Comparison of ENCODE assay signal across 12 cellular contexts in genomic region chr15:99437315-99438221, GRCh38.
DNase-seq lines count a peak whose midpoint lies in the region; ATAC-seq lines count a peak whose summit lies in the region.
"Had no signal": no experiment of that assay in that cellular context is flagged by ENCODE, and none has a peak within 500 bp of the region (broad histone marks: within the 10 kb centered on the region; RNA-seq: fewer than 3 reads in every experiment).

No MANE protein-coding gene starts in this region.

- no peaks in the 10 kb centered on the region for H3K27me3 ChIP-seq in stomach smooth muscle (ENCODE audit: control insufficient read depth in 1 of 2, insufficient read depth in 2 of 2, low read length in 2 of 2)

- no peaks in the 10 kb centered on the region for H3K9me3 Mint-ChIP-seq in activated CD4-positive, alpha-beta T cell treated with anti-CD3 and anti-CD28 coated beads, Interleukin-2, amount 10 ng/mL, durations not matched to agents 7 days and 5 days
- H3K9me3 Mint-ChIP-seq: neural crest cell had no signal

- no peak overlapping the region for H3K4me3 Mint-ChIP-seq in activated CD4-positive, alpha-beta T cell treated with anti-CD3 and anti-CD28 coated beads, Interleukin-2, amount 10 ng/mL, durations not matched to agents 7 days and 5 days

- H3K4me1 Mint-ChIP-seq in activated CD4-positive, alpha-beta T cell treated with anti-CD3 and anti-CD28 coated beads, Interleukin-2, amount 10 ng/mL, durations not matched to agents 7 days and 5 days: peaks cover 21% of the 10 kb centered on the region

- CTCF ChIA-PET in activated CD4-positive, alpha-beta T cell treated with anti-CD3 and anti-CD28 coated beads, Interleukin-2, amount 10 ng/mL, durations not matched to agents 7 days and 5 days (lab: Charles Lee): interaction anchor here (0.6 to 1.5 kb wide), 3 partner anchors 12 to 156 kb away, joined by 3 to 5 read pairs (median 3); no protein-coding TSS in a partner anchor

- H3K36me3 Mint-ChIP-seq in activated CD4-positive, alpha-beta T cell treated with anti-CD3 and anti-CD28 coated beads, Interleukin-2, amount 10 ng/mL, durations not matched to agents 7 days and 5 days (ENCODE audit: low read depth): no peaks in the 10 kb centered on the region

- H3K4me3 ChIP-seq in stomach smooth muscle (ENCODE audit: low read length in 2 of 2): no peak overlapping the region

- peak overlapping the region; percentile 55 for H3K27ac ChIP-seq in cingulate gyrus (ENCODE audit: low read depth, low read length)
- H3K27ac ChIP-seq in stomach smooth muscle (ENCODE audit: low read length): peak overlapping the region; percentile 46

- no peaks in the 10 kb centered on the region for H3K9me3 ChIP-seq in stomach smooth muscle (ENCODE audit: control insufficient read depth in 2 of 2, low read length in 2 of 2)

- H3K36me3 ChIP-seq in stomach smooth muscle (ENCODE audit: control insufficient read depth in 2 of 2, insufficient read depth in 2 of 2, low read length in 2 of 2): no peaks in the 10 kb centered on the region

- POLR2A ChIA-PET in activated CD4-positive, alpha-beta T cell treated with anti-CD3 and anti-CD28 coated beads, Interleukin-2, amount 10 ng/mL, durations not matched to agents 7 days and 5 days (lab: Charles Lee): no interaction called here

- peaks cover 48% of the 10 kb centered on the region for H3K4me1 ChIP-seq in stomach smooth muscle (ENCODE audit: control insufficient read depth, insufficient read depth, low read length)

- ATAC-seq in HG02870 (IDR thresholded peaks at IDR 0.05; ENCODE audit: unreplicated experiment): no peak
- ATAC-seq in GM18519 (IDR thresholded peaks at IDR 0.05; ENCODE audit: low FRiP score, unreplicated experiment): no peak

- H3K27me3 Mint-ChIP-seq in activated CD4-positive, alpha-beta T cell treated with anti-CD3 and anti-CD28 coated beads, Interleukin-2, amount 10 ng/mL, durations not matched to agents 7 days and 5 days: no peaks in the 10 kb centered on the region

- peak overlapping the region; percentile 25 for H3K27ac Mint-ChIP-seq in activated CD4-positive, alpha-beta T cell treated with anti-CD3 and anti-CD28 coated beads, Interleukin-2, amount 10 ng/mL, durations not matched to agents 7 days and 5 days

- H3K9ac ChIP-seq in stomach smooth muscle (ENCODE audit: low read length in 2 of 2): no peak overlapping the region

- DNase-seq in activated CD4-positive, alpha-beta T cell treated with anti-CD3 and anti-CD28 coated beads, Interleukin-2, amount 10 ng/mL, durations not matched to agents 7 days and 5 days: no peak
- DNase-seq in activated CD4-positive, alpha-beta T cell treated with anti-CD3 and anti-CD28 coated beads for 4 hours: no peak
- DNase-seq in myocyte (ENCODE audit: low read depth) (peak; percentile 73), NCI-H1417 treated with DMSO at 0.1 percent for 48 hours (lab: John Stamatoyannopoulos, UW) (no peak)
- DNase-seq: DMS79 treated with DMSO at 0.1 percent for 48 hours; NCI-H2171; stimulated activated CD4-positive, alpha-beta T cell treated with anti-CD3 and anti-CD28 coated beads, Interleukin-4, amount 100 ng/mL, for 24 hours had no signal
